In genomic region chr9:6055213-6055612, GRCh38 we compare ENCODE assay signal across 8 cellular contexts. TPM values are rescaled to one million over a fixed set of nuclear protein-coding genes. Genes with fewer than 3 reads are reported as not detected.
DNase-seq lines count a peak whose midpoint lies in the region; ATAC-seq and TF ChIP-seq lines count a peak whose summit lies in the region.

No MANE protein-coding gene starts in this region.

- H3K27me3 ChIP-seq in right atrium auricular region (no peaks in the 10 kb centered on the region), gastrocnemius medialis (no peaks in the 10 kb centered on the region)

- peaks cover 2% of the 10 kb centered on the region for H3K4me1 Mint-ChIP-seq in activated naive CD8-positive, alpha-beta T cell treated with anti-CD3 and anti-CD28 coated beads, Interleukin-2, amount 10 ng/mL, durations not matched to agents 7 days and 5 days

- ATAC-seq in HG03442 (IDR thresholded peaks at IDR 0.05; ENCODE audit: unreplicated experiment): peak; percentile 50
- peak; percentile 75 for ATAC-seq in activated naive CD8-positive, alpha-beta T cell treated with anti-CD3 and anti-CD28 coated beads, Interleukin-2, amount 10 ng/mL, durations not matched to agents 7 days and 5 days (ENCODE audit: low read depth)
- ATAC-seq in gastrocnemius medialis: peak; percentile 90 to 98
- no peak for ATAC-seq in GM19397 (IDR thresholded peaks at IDR 0.05; ENCODE audit: unreplicated experiment)

- H3K9me3 ChIP-seq in right atrium auricular region (no peaks in the 10 kb centered on the region), gastrocnemius medialis (no peaks in the 10 kb centered on the region)

- POLR2A ChIA-PET in activated naive CD8-positive, alpha-beta T cell treated with anti-CD3 and anti-CD28 coated beads, Interleukin-2, amount 10 ng/mL, durations not matched to agents 7 days and 5 days (lab: Charles Lee): no interaction called here

- H3K4me3 Mint-ChIP-seq in activated naive CD8-positive, alpha-beta T cell treated with anti-CD3 and anti-CD28 coated beads, Interleukin-2, amount 10 ng/mL, durations not matched to agents 7 days and 5 days: no peak overlapping the region

- no peak for TF ChIP-seq POLR2A in gastrocnemius medialis (IDR thresholded peaks at IDR 0.05)

- peaks cover 14% of the 10 kb centered on the region for H3K27me3 Mint-ChIP-seq in activated naive CD8-positive, alpha-beta T cell treated with anti-CD3 and anti-CD28 coated beads, Interleukin-2, amount 10 ng/mL, durations not matched to agents 7 days and 5 days

- H3K4me1 ChIP-seq in right atrium auricular region (no peaks in the 10 kb centered on the region), gastrocnemius medialis (no peaks in the 10 kb centered on the region)

- no peaks in the 10 kb centered on the region for H3K9me3 Mint-ChIP-seq in activated naive CD8-positive, alpha-beta T cell treated with anti-CD3 and anti-CD28 coated beads, Interleukin-2, amount 10 ng/mL, durations not matched to agents 7 days and 5 days

- in situ Hi-C loops in gastrocnemius medialis (cut with MboI; ENCODE audit: low sequenced_read_pairs in 4 of 4): loop anchor here in 2 of 4 donors (10.0 to 25.0 kb wide), 4 partner anchors 93 to 257 kb away; no protein-coding TSS in a partner anchor

- intact Hi-C loops in gastrocnemius medialis (cut with DNase I; ENCODE audit: low total_unique reads): loop anchor here (2.0 kb wide), 1 partner anchor 52 kb away; no protein-coding TSS in a partner anchor

- no peak overlapping the region for H3K4me3 ChIP-seq in GM12875 (ENCODE audit: low read depth, low read length)
- no peak overlapping the region for H3K4me3 ChIP-seq in right atrium auricular region
- no peak overlapping the region for H3K4me3 ChIP-seq in gastrocnemius medialis

- peak; percentile 94 to 96 for DNase-seq in AML-193 (lab: John Stamatoyannopoulos, UW)
- peak; percentile 76 for DNase-seq in NCI-H748 (lab: John Stamatoyannopoulos, UW; ENCODE audit: unreplicated experiment)
- no peak for DNase-seq in activated naive CD8-positive, alpha-beta T cell treated with anti-CD3 and anti-CD28 coated beads, Interleukin-2, amount 10 ng/mL, durations not matched to agents 7 days and 5 days
- DNase-seq in right atrium auricular region (ENCODE audit: low spot score): no peak
- no peak for DNase-seq in gastrocnemius medialis

- H3K36me3 ChIP-seq in right atrium auricular region (no peaks in the 10 kb centered on the region), gastrocnemius medialis (no peaks in the 10 kb centered on the region)

- H3K27ac Mint-ChIP-seq in activated naive CD8-positive, alpha-beta T cell treated with anti-CD3 and anti-CD28 coated beads, Interleukin-2, amount 10 ng/mL, durations not matched to agents 7 days and 5 days: no peak overlapping the region

- TF ChIP-seq CTCF in GM12875 (IDR thresholded peaks at IDR 0.05; ENCODE audit: borderline replicate concordance, insufficient read depth, low read depth, low read length) (peak; percentile 28; the same call in 1 of the 2 replicates), right atrium auricular region (IDR thresholded peaks at IDR 0.05) (peak; percentile 27 to 65), gastrocnemius medialis (IDR thresholded peaks at IDR 0.05 in 4 of 5, conservative IDR thresholded peaks at IDR 0.05 in 1 of 5) (peak; percentile 50 to 71 (median 61))

- no peak overlapping the region for H3K27ac ChIP-seq in right atrium auricular region
- no peak overlapping the region for H3K27ac ChIP-seq in gastrocnemius medialis

- H3K36me3 Mint-ChIP-seq in activated naive CD8-positive, alpha-beta T cell treated with anti-CD3 and anti-CD28 coated beads, Interleukin-2, amount 10 ng/mL, durations not matched to agents 7 days and 5 days: no peaks in the 10 kb centered on the region

RNA-seq across cellular contexts. Expression of gene RANBP6, which starts 39.8 kb away (rescaled TPM):
- 10 to 100 TPM; 25.2 to 27.7 TPM for total RNA-seq in activated naive CD8-positive, alpha-beta T cell treated with anti-CD3 and anti-CD28 coated beads, Interleukin-2, amount 10 ng/mL, durations not matched to agents 7 days and 5 days
- total RNA-seq in right atrium auricular region: 10 to 100 TPM; 17.6 to 22.1 TPM
- 10 to 100 TPM in 3 of 4 donors, 1 to 10 TPM in 1; 8.1 to 21.0 (median 16.9) TPM for total RNA-seq in gastrocnemius medialis

Comparison
In these comparisons a context has a peak if more than half of its experiments do, and no peak if none do; other contexts are left out.
1. DNase-seq: peak in AML-193 (2 of 2) and NCI-H748 (single experiment); none in activated naive CD8-positive, alpha-beta T cell treated with anti-CD3 and anti-CD28 coated beads, Interleukin-2, amount 10 ng/mL, durations not matched to agents 7 days and 5 days (single experiment), right atrium auricular region (single experiment) and gastrocnemius medialis (0 of 2).
2. Peak in every context shown above with its lines, with median percentiles within 50 percentile points of each other: CTCF ChIP-seq.